In genomic region chr5:5139358-5140050, GRCh38 we compare ENCODE assay signal across 12 cellular contexts. TPM values are rescaled to one million over a fixed set of nuclear protein-coding genes. Genes with fewer than 3 reads are reported as not detected.
A peak's percentile ranks its signal among the peaks of the same experiment; 100 is the strongest.
DNase-seq lines count a peak whose midpoint lies in the region; ATAC-seq and TF ChIP-seq lines count a peak whose summit lies in the region.
"Had no signal": no experiment of that assay in that cellular context is flagged by ENCODE, and none has a peak within 500 bp of the region (broad histone marks: within the 10 kb centered on the region; RNA-seq: fewer than 3 reads in every experiment).

No MANE protein-coding gene starts in this region.

- H3K9me3 ChIP-seq in HEK293 (ENCODE audit: control insufficient read depth, insufficient read depth, low read depth, low read length): no peaks in the 10 kb centered on the region
- H3K9me3 ChIP-seq in gastrocnemius medialis: no peaks in the 10 kb centered on the region
- no peaks in the 10 kb centered on the region for H3K9me3 ChIP-seq in HAP-1

- in situ Hi-C loops in gastrocnemius medialis (cut with MboI; ENCODE audit: low sequenced_read_pairs in 4 of 4): loop anchor here in 3 of 4 donors (5.0 to 10.0 kb wide), 2 partner anchors 258 to 265 kb away; no protein-coding TSS in a partner anchor
- in situ Hi-C loops in HAP-1 (cut with MboI; ENCODE audit: low sequenced_read_pairs): loop anchor here (10.0 kb wide), 1 partner anchor 285 kb away; the partner anchor contains the start of gene ICE1

- ATAC-seq in gastrocnemius medialis: no peak
- ATAC-seq: T-cell had no signal

- peaks cover 8% of the 10 kb centered on the region for H3K4me1 ChIP-seq in HEK293 (ENCODE audit: control insufficient read depth, insufficient read depth, low read length)
- H3K4me1 ChIP-seq in gastrocnemius medialis: peaks cover 7 to 22% of the 10 kb centered on the region in 2 donors
- H3K4me1 ChIP-seq in HAP-1: no peaks in the 10 kb centered on the region

- POLR2A ChIA-PET in HEK293 (lab: Yijun Ruan, JAX): interaction anchor here (0.7 to 2.6 kb wide), 5 partner anchors 20 to 282 kb away, joined by 3 to 18 read pairs (median 4); partner anchors contain the start of gene ICE1

- intact Hi-C loops in gastrocnemius medialis (cut with DNase I; ENCODE audit: low total_unique reads): loop anchor here (5.0 kb wide), 1 partner anchor 203 kb away; no protein-coding TSS in a partner anchor

- DNase-seq in astrocyte of the hippocampus (ENCODE audit: low read depth, low spot score): peak; percentile 53
- peak; percentile 58 for DNase-seq in islet precursor cell
- DNase-seq in gastrocnemius medialis: no peak
- no peak for DNase-seq in NCI-H1930 (lab: John Stamatoyannopoulos, UW)
- DNase-seq in activated CD4-positive, CD25-positive, alpha-beta regulatory T cell treated with anti-CD3 and anti-CD28 coated beads, Interleukin-2, amount 50 U/mL, for 72 hours: no peak
- no peak for DNase-seq in effector CD4-positive, alpha-beta T cell
- DNase-seq in HAP-1 (ENCODE audit: low spot score in 2 of 2): no peak
- DNase-seq: activated T-cell treated with anti-CD3 and anti-CD28 coated beads for 4 hours; NCI-H446; stimulated activated naive CD4-positive, alpha-beta T cell treated with Interleukin-2 at 50 U/mL for 16 hours; T-cell had no signal

- H3K27ac ChIP-seq in HEK293 (ENCODE audit: extremely low read depth, low read depth, low read length): peak overlapping the region; percentile 70; the same call in 1 of the 2 replicates
- no peak overlapping the region for H3K27ac ChIP-seq in gastrocnemius medialis

- CTCF ChIA-PET in HEK293 (lab: Yijun Ruan, JAX): interaction anchor here (0.5 to 4.1 kb wide), 11 partner anchors 13 to 283 kb away, joined by 3 to 26 read pairs (median 4); partner anchors contain the start of gene ICE1

- H3K36me3 ChIP-seq in HEK293 (ENCODE audit: control insufficient read depth in 2 of 2, insufficient read depth in 1 of 2, low read length in 2 of 2) (no peaks in the 10 kb centered on the region; a peak in 1 of 3 replicates), gastrocnemius medialis (no peaks in the 10 kb centered on the region), HAP-1 (replicated peaks) (no peaks in the 10 kb centered on the region)

- TF ChIP-seq CTCF in HEK293 (tag by site-specific recombination; IDR thresholded peaks at IDR 0.05) (no peak), gastrocnemius medialis (IDR thresholded peaks at IDR 0.05 in 4 of 5, conservative IDR thresholded peaks at IDR 0.05 in 1 of 5) (no peak)

- H3K27me3 ChIP-seq in gastrocnemius medialis (peaks cover 20 to 25% (median 24%) of the 10 kb centered on the region in 3 donors), HAP-1 (ENCODE audit: low read depth) (no peaks in the 10 kb centered on the region)

- H3K4me3 ChIP-seq in HEK293 (ENCODE audit: low read depth, low read length) (peak overlapping the region; percentile 77), gastrocnemius medialis (peak overlapping the region; percentile 42 to 48 (median 44)), HAP-1 (no peak overlapping the region)

- no peak for TF ChIP-seq POLR2A in gastrocnemius medialis (IDR thresholded peaks at IDR 0.05)

TF ChIP-seq in HEK293, 187 proteins besides CTCF, POLR2A, EP300 and RAD21:
- TF ChIP-seq ZNF366 (tag by site-specific recombination; conservative IDR thresholded peaks at IDR 0.05) (no peak), ZNF202 (tag by site-specific recombination; IDR thresholded peaks at IDR 0.05; ENCODE audit: borderline replicate concordance) (peak; percentile 11; the same call in 1 of the 2 replicates), ZNF701 (tag by site-specific recombination; IDR thresholded peaks at IDR 0.05) (no peak), ZBTB48 (tag by site-specific recombination; IDR thresholded peaks at IDR 0.05) (no peak), FEZF1 (tag by site-specific recombination; IDR thresholded peaks at IDR 0.05) (no peak), ZNF133 (tag by site-specific recombination; IDR thresholded peaks at IDR 0.05) (no peak), BCL6B (tag by site-specific recombination; IDR thresholded peaks at IDR 0.05) (no peak), ZIC2 (tag by site-specific recombination; IDR thresholded peaks at IDR 0.05) (0 out of 2 replicates have a peak, but pooled peaks have one; percentile 26), ZNF266 (tag by site-specific recombination; IDR thresholded peaks at IDR 0.05; ENCODE audit: low read depth) (no peak), ZNF585B (tag by site-specific recombination; IDR thresholded peaks at IDR 0.05) (no peak), REPIN1 (tag by site-specific recombination; IDR thresholded peaks at IDR 0.05; ENCODE audit: low read depth) (no peak), ZNF311 (tag by site-specific recombination; IDR thresholded peaks at IDR 0.05; ENCODE audit: borderline replicate concordance) (no peak), YY1 (tag by site-specific recombination; IDR thresholded peaks at IDR 0.05) (no peak), ZNF558 (tag by site-specific recombination; IDR thresholded peaks at IDR 0.05) (no peak), OSR2 (tag by site-specific recombination; IDR thresholded peaks at IDR 0.05) (0 out of 2 replicates have a peak, but pooled peaks have one; percentile 17), ZNF114 (tag by site-specific recombination; IDR thresholded peaks at IDR 0.05) (no peak), ZNF768 (tag by site-specific recombination; IDR thresholded peaks at IDR 0.05) (no peak)

RNA-seq across cellular contexts. Expression of gene ADAMTS16, which starts 0.6 kb away (rescaled TPM):
- total RNA-seq in gastrocnemius medialis: not detected

Comparison
In these comparisons a context has a peak if more than half of its experiments do, and no peak if none do; other contexts are left out.
1. DNase-seq: peak in astrocyte of the hippocampus (single experiment) and islet precursor cell (single experiment); none in gastrocnemius medialis (0 of 2), NCI-H1930 (0 of 2), activated CD4-positive, CD25-positive, alpha-beta regulatory T cell treated with anti-CD3 and anti-CD28 coated beads, Interleukin-2, amount 50 U/mL, for 72 hours (single experiment), effector CD4-positive, alpha-beta T cell (single experiment) and HAP-1 (0 of 2).